In the genomic region with DNA sequence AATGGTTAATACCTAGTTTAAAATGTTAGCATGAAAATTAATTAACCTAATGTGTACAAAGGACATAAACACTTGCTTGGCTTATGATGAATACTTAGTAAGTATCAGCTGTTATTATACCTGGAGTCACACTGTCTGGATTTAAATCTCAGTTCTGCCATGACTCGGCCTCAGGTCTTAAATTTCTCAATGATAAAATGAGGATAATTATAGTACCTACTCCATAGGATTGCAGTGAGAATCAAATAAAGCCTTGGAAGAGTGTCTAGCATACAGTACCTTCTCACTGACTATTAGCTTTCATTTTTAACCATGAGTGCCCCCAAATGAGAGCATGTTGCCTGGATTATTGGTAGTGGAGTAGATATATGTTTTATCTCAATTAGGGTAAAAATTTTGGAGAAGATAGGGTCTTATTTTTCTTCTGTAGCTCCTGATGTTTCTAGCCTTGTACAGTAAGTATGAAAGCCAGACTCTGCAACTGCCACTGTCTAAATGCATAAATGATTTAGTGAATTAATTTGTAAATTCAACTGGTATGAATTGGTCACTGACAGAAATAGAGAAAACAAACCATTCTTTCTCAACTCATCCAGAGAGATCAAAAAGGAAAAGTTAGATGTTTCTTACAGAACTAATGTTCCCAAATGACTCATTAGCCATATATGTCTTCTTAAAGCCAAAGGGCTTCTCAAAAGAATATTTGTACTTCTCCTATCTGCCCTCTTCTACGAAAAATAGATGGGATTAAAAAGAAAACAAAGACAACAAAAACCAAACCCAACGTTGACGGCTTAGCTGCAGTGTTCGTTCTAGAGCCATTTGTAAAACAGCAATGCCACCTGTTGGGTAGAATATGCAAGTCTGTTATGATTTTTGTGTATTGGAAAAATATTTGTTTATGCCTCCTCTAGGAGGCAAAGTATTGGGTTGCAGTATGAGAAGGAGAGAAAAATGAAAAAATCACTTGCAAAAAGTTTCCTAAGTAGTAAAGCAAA, we compare ENCODE assay signal across 9 cellular contexts. TPM values are rescaled to one million over a fixed set of nuclear protein-coding genes. Genes with fewer than 3 reads are reported as not detected.
A peak's percentile ranks its signal among the peaks of the same experiment; 100 is the strongest.
DNase-seq lines count a peak whose midpoint lies in the region; ATAC-seq, FAIRE-seq and TF ChIP-seq lines count a peak whose summit lies in the region.
"Had no signal": no experiment of that assay in that cellular context is flagged by ENCODE, and none has a peak within 500 bp of the region (broad histone marks: within the 10 kb centered on the region; RNA-seq: fewer than 3 reads in every experiment).

No MANE protein-coding gene starts in this region.

- no peaks in the 10 kb centered on the region for H3K36me3 Mint-ChIP-seq in naive thymus-derived CD4-positive, alpha-beta T cell

- H3K56ac ChIP-seq in mesendoderm (ENCODE audit: low read length), result no peak overlapping the region

- no peak overlapping the region for H3K18ac ChIP-seq in mesendoderm (ENCODE audit: low read length)

- H3K4me2 ChIP-seq in mesendoderm (ENCODE audit: low read length), result no peak overlapping the region

- peaks cover 0 to 37% (median 10%) of the 10 kb centered on the region in 5 donors for H3K27me3 Mint-ChIP-seq in naive thymus-derived CD4-positive, alpha-beta T cell

- H2BK15ac ChIP-seq in mesendoderm (replicated peaks; ENCODE audit: low read depth), result no peak overlapping the region

- no peaks in the 10 kb centered on the region for H3K79me2 ChIP-seq in mesendoderm (ENCODE audit: control insufficient read depth, insufficient read depth, low read length)

- no peaks in the 10 kb centered on the region for H3K4me1 Mint-ChIP-seq in naive thymus-derived CD4-positive, alpha-beta T cell

- no peak for ATAC-seq in naive thymus-derived CD4-positive, alpha-beta T cell

- H3K79me1 ChIP-seq in mesendoderm (ENCODE audit: low read length), result no peaks in the 10 kb centered on the region

- in situ Hi-C loops in T47D (cut with HindIII; ENCODE audit: low pct_unique_long_range_greater_than_20kb, low sequenced_read_pairs), result no loop called here

- H3K27ac ChIP-seq in mesendoderm (ENCODE audit: low read depth, low read length) (no peak overlapping the region), sigmoid colon (no peak overlapping the region)
- H3K27ac ChIP-seq in naive thymus-derived CD4-positive, alpha-beta T cell (ENCODE audit: low read depth, low read length), result no peak overlapping the region
- H3K27ac ChIP-seq: SJCRH30 had no signal

- FAIRE-seq in HTR-8/SVneo (lab: Jason Lieb, UNC), result no peak

- no peak for TF ChIP-seq POLR2A in sigmoid colon (IDR thresholded peaks at IDR 0.05)

- no peak overlapping the region for H3K4me3 Mint-ChIP-seq in naive thymus-derived CD4-positive, alpha-beta T cell

- H2BK120ac ChIP-seq in mesendoderm (ENCODE audit: low read depth, low read length), result no peak overlapping the region

- DNase-seq in GM12865 (ENCODE audit: low read depth), result peak; percentile 64
- DNase-seq in M059J (ENCODE audit: low read depth), result peak; percentile 39
- peak; percentile 39 to 68 for DNase-seq in T47D (ENCODE audit: low read depth in 1 of 2, low spot score in 1 of 2)
- DNase-seq in mesendoderm, result peak; percentile 7
- DNase-seq in HTR-8/SVneo (ENCODE audit: insufficient read length, low spot score), result no peak
- no peak for DNase-seq in activated effector memory CD4-positive, alpha-beta T cell treated with Interleukin-2 at 50 U/mL for 16 hours
- no peak for DNase-seq in sigmoid colon
- no peak for DNase-seq in naive thymus-derived CD4-positive, alpha-beta T cell

- peak; percentile 60 for TF ChIP-seq CTCF in GM12865 (IDR thresholded peaks at IDR 0.05; ENCODE audit: insufficient read depth, low read depth, low read length, missing control alignments)
- TF ChIP-seq CTCF in sigmoid colon (IDR thresholded peaks at IDR 0.05), result peak in 1 of 4 experiments; percentile 14

- no peak overlapping the region for H3K23ac ChIP-seq in mesendoderm (ENCODE audit: low read length)

- intact Hi-C loops in sigmoid colon (cut with DNase I), result no loop called here
- intact Hi-C loops in naive thymus-derived CD4-positive, alpha-beta T cell (cut with micrococcal nuclease), result no loop called here

- H3K4me1 ChIP-seq in mesendoderm (ENCODE audit: control insufficient read depth, low read depth, low read length) (no peaks in the 10 kb centered on the region), sigmoid colon (no peaks in the 10 kb centered on the region)
- H3K4me1 ChIP-seq in naive thymus-derived CD4-positive, alpha-beta T cell (ENCODE audit: control insufficient read depth in 2 of 2, insufficient read depth in 2 of 2, low read length in 2 of 2), result no peaks in the 10 kb centered on the region
- H3K4me1 ChIP-seq: SJCRH30 had no signal

- no peak overlapping the region for H4K5ac ChIP-seq in mesendoderm (ENCODE audit: low read length)

- no peak overlapping the region for H2BK5ac ChIP-seq in mesendoderm (ENCODE audit: low read length)

- H3K36me3 ChIP-seq in mesendoderm (ENCODE audit: control insufficient read depth, insufficient read depth, low read length) (no peaks in the 10 kb centered on the region), sigmoid colon (no peaks in the 10 kb centered on the region)
- no peaks in the 10 kb centered on the region for H3K36me3 ChIP-seq in naive thymus-derived CD4-positive, alpha-beta T cell (ENCODE audit: control insufficient read depth in 2 of 3, insufficient read depth in 3 of 3, low read length in 3 of 3)
- H3K36me3 ChIP-seq: SJCRH30 had no signal

- no peak overlapping the region for H3K27ac Mint-ChIP-seq in naive thymus-derived CD4-positive, alpha-beta T cell

- CTCF ChIA-PET in naive thymus-derived CD4-positive, alpha-beta T cell (lab: Charles Lee), result no interaction called here

- no CpG with 5 or more reads among the region's 5 CpGs for WGBS in mesendoderm (ENCODE audit: extremely low coverage, insufficient coverage, low lambda C conversion rate)
- 10 to 31% methylated on average over 5 of the region's 5 CpGs for WGBS in sigmoid colon, 2 donors

- TF ChIP-seq EP300 in sigmoid colon (IDR thresholded peaks at IDR 0.05), result no peak

- H3K9me3 Mint-ChIP-seq in naive thymus-derived CD4-positive, alpha-beta T cell, result peaks cover 0 to 12% (median 2%) of the 10 kb centered on the region in 11 donors

- H3K4me3 ChIP-seq in GM12865 (ENCODE audit: low read depth, low read length), result no peak overlapping the region
- no peak overlapping the region for H3K4me3 ChIP-seq in mesendoderm (ENCODE audit: low read length)
- H3K4me3 ChIP-seq in sigmoid colon, result no peak overlapping the region
- H3K4me3 ChIP-seq in naive thymus-derived CD4-positive, alpha-beta T cell (ENCODE audit: low read length), result no peak overlapping the region
- H3K4me3 ChIP-seq: SJCRH30 had no signal

- H4K8ac ChIP-seq in mesendoderm (ENCODE audit: low read depth, low read length), result no peak overlapping the region

- H3K27me3 ChIP-seq in mesendoderm (ENCODE audit: insufficient read depth, low read length, poor library complexity) (no peaks in the 10 kb centered on the region), sigmoid colon (no peaks in the 10 kb centered on the region)
- H3K27me3 ChIP-seq in naive thymus-derived CD4-positive, alpha-beta T cell (ENCODE audit: control insufficient read depth in 2 of 2, insufficient read depth in 2 of 2, low read length in 2 of 2), result no peaks in the 10 kb centered on the region
- H3K27me3 ChIP-seq: SJCRH30 had no signal

- no peak overlapping the region for H2AK5ac ChIP-seq in mesendoderm (ENCODE audit: low read length)

- no peaks in the 10 kb centered on the region for H3K9me3 ChIP-seq in sigmoid colon
- H3K9me3 ChIP-seq in naive thymus-derived CD4-positive, alpha-beta T cell (ENCODE audit: control insufficient read depth in 2 of 3, low read length in 3 of 3), result no peaks in the 10 kb centered on the region
- H3K9me3 ChIP-seq: SJCRH30 had no signal

- POLR2A ChIA-PET in naive thymus-derived CD4-positive, alpha-beta T cell (lab: Charles Lee), result no interaction called here

- no peak overlapping the region for H3K9ac ChIP-seq in mesendoderm (ENCODE audit: low read length)

- H3K4ac ChIP-seq in mesendoderm (ENCODE audit: low read depth, low read length), result no peak overlapping the region

RNA-seq across cellular contexts. Expression of gene MROH9, which starts 53.8 kb away (rescaled TPM):
- total RNA-seq in M059J (2014; rRNA removed; shearing (Covaris generic)), result not detected in 2 replicates
- not detected for polyA plus RNA-seq in mesendoderm (2013, experiment 1 of 2)
- polyA plus RNA-seq in mesendoderm (2013, experiment 2 of 2), result not detected
- total RNA-seq in sigmoid colon, result not detected
- not detected for polyA plus RNA-seq in sigmoid colon
- not detected for total RNA-seq in naive thymus-derived CD4-positive, alpha-beta T cell
- polyA plus RNA-seq in naive thymus-derived CD4-positive, alpha-beta T cell, result not detected
- total RNA-seq: SJCRH30 had no signal

Comparison
In these comparisons a context has a peak if more than half of its experiments do, and no peak if none do; other contexts are left out.
1. DNase-seq: peak in GM12865 (single experiment), M059J (single experiment), T47D (2 of 2) and mesendoderm (single experiment); none in HTR-8/SVneo (single experiment), activated effector memory CD4-positive, alpha-beta T cell treated with Interleukin-2 at 50 U/mL for 16 hours (single experiment), sigmoid colon (single experiment) and naive thymus-derived CD4-positive, alpha-beta T cell (0 of 9).